Comparison of ENCODE assay signal across 25 cellular contexts in genomic region chr6:150302801-150303138, GRCh38.
DNase-seq lines count a peak whose midpoint lies in the region; ATAC-seq and TF ChIP-seq lines count a peak whose summit lies in the region.
"Had no signal": no experiment of that assay in that cellular context is flagged by ENCODE, and none has a peak within 500 bp of the region (broad histone marks: within the 10 kb centered on the region; RNA-seq: fewer than 3 reads in every experiment).

No MANE protein-coding gene starts in this region.

- no peaks in the 10 kb centered on the region for H3K79me2 ChIP-seq in neural progenitor cell (ENCODE audit: low read depth)

- intact Hi-C loops in Caco-2 (cut with micrococcal nuclease; ENCODE audit: unreplicated experiment) = no loop called here

- H3K4me1 Mint-ChIP-seq in Caco-2 (ENCODE audit: low read depth, unreplicated experiment) = no peaks in the 10 kb centered on the region
- peaks cover 39% of the 10 kb centered on the region for H3K4me1 Mint-ChIP-seq in neural progenitor cell
- peaks cover 9% of the 10 kb centered on the region for H3K4me1 Mint-ChIP-seq in activated naive CD8-positive, alpha-beta T cell treated with anti-CD3 and anti-CD28 coated beads, Interleukin-2, amount 50 U/mL, for 24 hours
- H3K4me1 Mint-ChIP-seq: H9 had no signal

- no peaks in the 10 kb centered on the region for H3F3A ChIP-seq in neural progenitor cell (ENCODE audit: low read depth)

- H3K27ac ChIP-seq in RWPE1 (peak overlapping the region; percentile 66), epithelial cell of prostate (peak overlapping the region; percentile 18), neural progenitor cell (no peak overlapping the region)
- H3K27ac ChIP-seq: ascending aorta, prostate gland, SK-N-MC had no signal

- no peak overlapping the region for H3K4me2 ChIP-seq in neural progenitor cell

- POLR2A ChIA-PET in Caco-2 (lab: Charles Lee) = no interaction called here
- POLR2A ChIA-PET in RWPE1 (lab: Yijun Ruan, JAX; ENCODE audit: low non-redundant PET) = no interaction called here

- no peak for TF ChIP-seq CTCF in Caco-2 (IDR thresholded peaks at IDR 0.05; ENCODE audit: insufficient read depth in 1 of 2, low read depth in 1 of 2, low read length in 1 of 2, severe bottlenecking in 1 of 2, unreplicated experiment in 1 of 2)
- no peak for TF ChIP-seq CTCF in RWPE1 (conservative IDR thresholded peaks at IDR 0.05; ENCODE audit: low read depth)
- TF ChIP-seq CTCF in neural progenitor cell (IDR thresholded peaks at IDR 0.05) = no peak

- H3K9me3 ChIP-seq in Caco-2 = peaks cover 3% of the 10 kb centered on the region; the same call in 1 of the 2 replicates
- no peaks in the 10 kb centered on the region for H3K9me3 ChIP-seq in neural progenitor cell (ENCODE audit: low read depth)
- H3K9me3 ChIP-seq: prostate gland, thyroid gland had no signal

- H3K27me3 Mint-ChIP-seq in Caco-2 (ENCODE audit: insufficient read depth, unreplicated experiment) (no peaks in the 10 kb centered on the region), neural progenitor cell (ENCODE audit: insufficient read depth, low read depth) (peaks cover 9% of the 10 kb centered on the region)
- peaks cover 29% of the 10 kb centered on the region for H3K27me3 Mint-ChIP-seq in activated naive CD8-positive, alpha-beta T cell treated with anti-CD3 and anti-CD28 coated beads, Interleukin-2, amount 50 U/mL, for 24 hours
- H3K27me3 Mint-ChIP-seq: central memory CD8-positive, alpha-beta T cell had no signal

- H3K4me1 ChIP-seq in Caco-2 (peaks cover 7% of the 10 kb centered on the region; the same call in 1 of the 2 replicates), neural progenitor cell (peaks cover 7% of the 10 kb centered on the region)
- H3K4me1 ChIP-seq: ascending aorta, BE2C, prostate gland had no signal

- no peak for DNase-seq in Caco-2
- DNase-seq in RWPE1 (ENCODE audit: low spot score) = no peak
- DNase-seq in epithelial cell of prostate (ENCODE audit: low read depth, low spot score) = no peak
- peak; percentile 22 for DNase-seq in neural progenitor cell (ENCODE audit: low spot score)
- no peak for DNase-seq in activated naive CD8-positive, alpha-beta T cell treated with anti-CD3 and anti-CD28 coated beads, Interleukin-2, amount 50 U/mL, for 24 hours
- DNase-seq: activated naive CD8-positive, alpha-beta T cell treated with anti-CD3 and anti-CD28 coated beads for 36 hours; BE2C; DMS79; H9; KG1; MM.1S; NCI-H2081 treated with DMSO at 0.1 percent for 48 hours; NCI-H345; NCI-H748 treated with DMSO at 0.1 percent for 48 hours; stimulated activated naive CD8-positive, alpha-beta T cell treated with anti-CD3 and anti-CD28 coated beads, Interleukin-15, amount 100 ng/mL, for 72 hours; thyroid gland had no signal

- no peaks in the 10 kb centered on the region for H3K27me3 ChIP-seq in Caco-2 (replicated peaks; ENCODE audit: control insufficient read depth, insufficient read depth, low read length)
- no peaks in the 10 kb centered on the region for H3K27me3 ChIP-seq in neural progenitor cell
- H3K27me3 ChIP-seq: ascending aorta, thyroid gland had no signal

- H3K27ac Mint-ChIP-seq in Caco-2 (ENCODE audit: unreplicated experiment) = peak overlapping the region; percentile 50
- H3K27ac Mint-ChIP-seq in neural progenitor cell = peak overlapping the region; percentile 87
- H3K27ac Mint-ChIP-seq in activated naive CD8-positive, alpha-beta T cell treated with anti-CD3 and anti-CD28 coated beads, Interleukin-2, amount 50 U/mL, for 24 hours = no peak overlapping the region
- H3K27ac Mint-ChIP-seq: activated CD8-positive, alpha-beta T cell treated with anti-CD3 and anti-CD28 coated beads for 36 hours; activated naive CD8-positive, alpha-beta T cell treated with anti-CD3 and anti-CD28 coated beads for 36 hours; stimulated activated naive CD8-positive, alpha-beta T cell treated with anti-CD3 and anti-CD28 coated beads, Interleukin-15, amount 100 ng/mL, for 72 hours had no signal

- no peaks in the 10 kb centered on the region for H4K20me1 ChIP-seq in neural progenitor cell (ENCODE audit: low read depth)

- H3K9ac ChIP-seq in neural progenitor cell = no peak overlapping the region

- H3K9me3 Mint-ChIP-seq in Caco-2 (ENCODE audit: unreplicated experiment) (peaks cover 3% of the 10 kb centered on the region), neural progenitor cell (peaks cover 8% of the 10 kb centered on the region)
- H3K9me3 Mint-ChIP-seq in activated naive CD8-positive, alpha-beta T cell treated with anti-CD3 and anti-CD28 coated beads, Interleukin-2, amount 50 U/mL, for 24 hours = peaks cover 2% of the 10 kb centered on the region

- no peak for ATAC-seq in activated naive CD8-positive, alpha-beta T cell treated with anti-CD3 and anti-CD28 coated beads, Interleukin-2, amount 50 U/mL, for 24 hours
- ATAC-seq in HG03175 (IDR thresholded peaks at IDR 0.05; ENCODE audit: unreplicated experiment) (no peak), HG02852 (IDR thresholded peaks at IDR 0.05; ENCODE audit: unreplicated experiment) (no peak), HG03097 (IDR thresholded peaks at IDR 0.05; ENCODE audit: low FRiP score, unreplicated experiment) (no peak)

- H3K4me3 ChIP-seq in Caco-2 (ENCODE audit: low read depth, low read length) (no peak overlapping the region), neural progenitor cell (no peak overlapping the region)
- H3K4me3 ChIP-seq: ascending aorta, lung, prostate gland, SK-N-MC, thyroid gland had no signal

- H3K36me3 ChIP-seq in Caco-2 (ENCODE audit: control insufficient read depth, insufficient read depth, low read length) (no peaks in the 10 kb centered on the region), neural progenitor cell (no peaks in the 10 kb centered on the region)
- H3K36me3 ChIP-seq: ascending aorta, BE2C, prostate gland, thyroid gland had no signal

- H2AFZ ChIP-seq in neural progenitor cell (replicated peaks) = no peak overlapping the region

- H3K36me3 Mint-ChIP-seq in Caco-2 (ENCODE audit: insufficient read depth, unreplicated experiment) = peaks cover 4% of the 10 kb centered on the region
- peaks cover under 1% of the 10 kb centered on the region for H3K36me3 Mint-ChIP-seq in neural progenitor cell
- no peaks in the 10 kb centered on the region for H3K36me3 Mint-ChIP-seq in activated naive CD8-positive, alpha-beta T cell treated with anti-CD3 and anti-CD28 coated beads, Interleukin-2, amount 50 U/mL, for 24 hours (ENCODE audit: low read depth)
- H3K36me3 Mint-ChIP-seq: activated naive CD8-positive, alpha-beta T cell treated with anti-CD3 and anti-CD28 coated beads for 36 hours had no signal

- H3K4me3 Mint-ChIP-seq in Caco-2 (ENCODE audit: unreplicated experiment) (no peak overlapping the region), neural progenitor cell (no peak overlapping the region)
- H3K4me3 Mint-ChIP-seq in activated naive CD8-positive, alpha-beta T cell treated with anti-CD3 and anti-CD28 coated beads, Interleukin-2, amount 50 U/mL, for 24 hours = no peak overlapping the region
- H3K4me3 Mint-ChIP-seq: activated CD8-positive, alpha-beta T cell treated with anti-CD3 and anti-CD28 coated beads for 36 hours; activated naive CD8-positive, alpha-beta T cell treated with anti-CD3 and anti-CD28 coated beads for 36 hours; central memory CD8-positive, alpha-beta T cell; H9; stimulated activated naive CD8-positive, alpha-beta T cell treated with anti-CD3 and anti-CD28 coated beads, Interleukin-15, amount 100 ng/mL, for 72 hours had no signal

- BruUV-seq in Caco-2 (replicated peaks; lab: Mats Ljungman, UMichigan) = no TSS peak

- CTCF ChIA-PET in Caco-2 (lab: Charles Lee) = no interaction called here
- CTCF ChIA-PET in RWPE1 (lab: Yijun Ruan, JAX) = interaction anchor here (0.6 kb wide), 1 partner anchor 195 kb away, joined by 3 read pairs; no protein-coding TSS in a partner anchor
